ENCODE assay signal across 2 cellular contexts in genomic region chr11:112199101-112199500, GRCh38. TPM values are rescaled to one million over a fixed set of nuclear protein-coding genes. Genes with fewer than 3 reads are reported as not detected.
"Had no signal": no experiment of that assay in that cellular context is flagged by ENCODE, and none has a peak within 500 bp of the region (broad histone marks: within the 10 kb centered on the region; RNA-seq: fewer than 3 reads in every experiment).

No MANE protein-coding gene starts in this region.

RNA-seq across cellular contexts. Expression of gene TEX12, which starts 31.9 kb away (rescaled TPM):
- total RNA-seq: upper lobe of right lung, vagina had no signal
